22 cellular contexts compared by ENCODE assay signal in the genomic region with DNA sequence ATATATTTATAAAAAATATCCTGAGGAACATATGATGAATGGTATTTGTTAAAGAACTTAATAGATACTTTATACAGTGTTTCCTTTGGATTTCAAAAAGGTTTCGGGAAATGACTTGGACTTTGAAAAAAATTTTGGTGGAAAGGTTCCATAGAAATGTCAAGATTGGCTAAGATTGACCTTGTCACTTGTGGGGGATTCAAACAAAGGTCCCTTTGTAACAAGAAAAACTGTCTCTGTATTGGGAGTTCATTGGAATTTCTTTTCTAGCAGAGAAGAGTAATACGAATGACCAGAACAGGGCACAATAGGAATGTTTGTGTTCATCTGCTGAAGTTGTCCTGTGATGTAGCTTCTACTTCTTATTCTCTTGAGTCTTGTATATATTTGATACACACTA.
"Had no signal": no experiment of that assay in that cellular context is flagged by ENCODE, and none has a peak within 500 bp of the region (broad histone marks: within the 10 kb centered on the region; RNA-seq: fewer than 3 reads in every experiment).

No MANE protein-coding gene starts in this region.

- DNase-seq: cerebellar nuclear complex; cortex of kidney; effector memory CD8-positive, alpha-beta T cell; gastrocnemius medialis; head of caudate nucleus; mesenchymal stem cell; midbrain; naive thymus-derived CD4-positive, alpha-beta T cell; nucleus accumbens; posterior cingulate gyrus; right cardiac atrium; small intestine; stimulated activated CD4-positive, alpha-beta T cell treated with anti-CD3 and anti-CD28 coated beads, Interleukin-15, amount 100 ng/mL, for 24 hours; stimulated activated CD4-positive, alpha-beta T cell treated with anti-CD3 and anti-CD28 coated beads, Interleukin-2, amount 100 ng/mL, for 48 hours; stimulated activated naive B cell treated with anti-CD40 and anti-IgM and Interleukin-4, amounts not matched to agents 10 μg/mL and 1 μg/mL and 100 μg/mL, for 72 hours; upper lobe of left lung; uterus had no signal

- H3K27ac ChIP-seq: gastrocnemius medialis, thoracic aorta, upper lobe of left lung, uterus had no signal

- H3K9me3 Mint-ChIP-seq: effector memory CD8-positive, alpha-beta T cell; naive thymus-derived CD4-positive, alpha-beta T cell; nephron; stimulated activated naive B cell treated with anti-CD40 and anti-IgM and Interleukin-4, amounts not matched to agents 10 μg/mL and 1 μg/mL and 100 μg/mL, for 72 hours; stimulated activated naive CD8-positive, alpha-beta T cell treated with anti-CD3 and anti-CD28 coated beads, Interleukin-15, Interleukin-2, amounts not matched to agents 100 ng/mL and 50 ng/mL, for 24 hours had no signal

- ATAC-seq: effector memory CD8-positive, alpha-beta T cell; gastrocnemius medialis; left lobe of liver; naive thymus-derived CD4-positive, alpha-beta T cell; right cardiac atrium; stimulated activated naive B cell treated with anti-CD40 and anti-IgM and Interleukin-4, amounts not matched to agents 10 μg/mL and 1 μg/mL and 100 μg/mL, for 72 hours had no signal

- H3K36me3 ChIP-seq: gastrocnemius medialis, thoracic aorta, tibial nerve, upper lobe of left lung, uterus had no signal

- H3K4me3 Mint-ChIP-seq: effector memory CD8-positive, alpha-beta T cell; naive thymus-derived CD4-positive, alpha-beta T cell; nephron; stimulated activated naive B cell treated with anti-CD40 and anti-IgM and Interleukin-4, amounts not matched to agents 10 μg/mL and 1 μg/mL and 100 μg/mL, for 72 hours; stimulated activated naive CD8-positive, alpha-beta T cell treated with anti-CD3 and anti-CD28 coated beads, Interleukin-15, Interleukin-2, amounts not matched to agents 100 ng/mL and 50 ng/mL, for 24 hours had no signal

- H3K27me3 ChIP-seq: gastrocnemius medialis, tibial nerve, upper lobe of left lung, uterus had no signal

- H3K4me1 ChIP-seq: gastrocnemius medialis, upper lobe of left lung, uterus had no signal

- H3K36me3 Mint-ChIP-seq: naive thymus-derived CD4-positive, alpha-beta T cell; stimulated activated naive B cell treated with anti-CD40 and anti-IgM and Interleukin-4, amounts not matched to agents 10 μg/mL and 1 μg/mL and 100 μg/mL, for 72 hours had no signal

- H3K4me3 ChIP-seq: gastrocnemius medialis, thoracic aorta, tibial nerve, upper lobe of left lung, uterus had no signal

- H3K27ac Mint-ChIP-seq: effector memory CD8-positive, alpha-beta T cell; naive thymus-derived CD4-positive, alpha-beta T cell; nephron; stimulated activated naive B cell treated with anti-CD40 and anti-IgM and Interleukin-4, amounts not matched to agents 10 μg/mL and 1 μg/mL and 100 μg/mL, for 72 hours; stimulated activated naive CD8-positive, alpha-beta T cell treated with anti-CD3 and anti-CD28 coated beads, Interleukin-15, Interleukin-2, amounts not matched to agents 100 ng/mL and 50 ng/mL, for 24 hours had no signal

- H3K4me1 Mint-ChIP-seq: naive thymus-derived CD4-positive, alpha-beta T cell; stimulated activated naive B cell treated with anti-CD40 and anti-IgM and Interleukin-4, amounts not matched to agents 10 μg/mL and 1 μg/mL and 100 μg/mL, for 72 hours had no signal

- H3K9me3 ChIP-seq: gastrocnemius medialis, thoracic aorta, tibial nerve, upper lobe of left lung, uterus had no signal
